ENCODE assay signal across 10 cellular contexts in genomic region chr1:209577346-209577745, GRCh38. TPM values are rescaled to one million over a fixed set of nuclear protein-coding genes. Genes with fewer than 3 reads are reported as not detected.
"Had no signal": no experiment of that assay in that cellular context is flagged by ENCODE, and none has a peak within 500 bp of the region (broad histone marks: within the 10 kb centered on the region; RNA-seq: fewer than 3 reads in every experiment).

No MANE protein-coding gene starts in this region.

- H3K36me3 ChIP-seq: breast epithelium, gastroesophageal sphincter, heart right ventricle, neutrophil, thyroid gland had no signal

- H3K4me1 ChIP-seq: breast epithelium, thyroid gland had no signal

- H3K27me3 ChIP-seq: thyroid gland had no signal

- H3K4me3 ChIP-seq: breast epithelium, gastroesophageal sphincter, heart right ventricle, thyroid gland had no signal

- H3K27ac ChIP-seq: breast epithelium, epithelial cell of prostate, gastroesophageal sphincter, heart right ventricle, neutrophil, thyroid gland had no signal

RNA-seq across cellular contexts. Expression of gene CAMK1G, which starts 6.2 kb away (rescaled TPM):
- total RNA-seq: activated CD4-positive, alpha-beta T cell treated with anti-CD3 and anti-CD28 coated beads, Interleukin-2, amount 10 ng/mL, durations not matched to agents 7 days and 5 days; activated naive CD8-positive, alpha-beta T cell treated with anti-CD3 and anti-CD28 coated beads, Interleukin-2, amount 10 ng/mL, durations not matched to agents 7 days and 5 days; naive thymus-derived CD8-positive, alpha-beta T cell; T-helper 17 cell; thyroid gland had no signal
